ENCODE assay signal across 1 cellular context in the genomic region with DNA sequence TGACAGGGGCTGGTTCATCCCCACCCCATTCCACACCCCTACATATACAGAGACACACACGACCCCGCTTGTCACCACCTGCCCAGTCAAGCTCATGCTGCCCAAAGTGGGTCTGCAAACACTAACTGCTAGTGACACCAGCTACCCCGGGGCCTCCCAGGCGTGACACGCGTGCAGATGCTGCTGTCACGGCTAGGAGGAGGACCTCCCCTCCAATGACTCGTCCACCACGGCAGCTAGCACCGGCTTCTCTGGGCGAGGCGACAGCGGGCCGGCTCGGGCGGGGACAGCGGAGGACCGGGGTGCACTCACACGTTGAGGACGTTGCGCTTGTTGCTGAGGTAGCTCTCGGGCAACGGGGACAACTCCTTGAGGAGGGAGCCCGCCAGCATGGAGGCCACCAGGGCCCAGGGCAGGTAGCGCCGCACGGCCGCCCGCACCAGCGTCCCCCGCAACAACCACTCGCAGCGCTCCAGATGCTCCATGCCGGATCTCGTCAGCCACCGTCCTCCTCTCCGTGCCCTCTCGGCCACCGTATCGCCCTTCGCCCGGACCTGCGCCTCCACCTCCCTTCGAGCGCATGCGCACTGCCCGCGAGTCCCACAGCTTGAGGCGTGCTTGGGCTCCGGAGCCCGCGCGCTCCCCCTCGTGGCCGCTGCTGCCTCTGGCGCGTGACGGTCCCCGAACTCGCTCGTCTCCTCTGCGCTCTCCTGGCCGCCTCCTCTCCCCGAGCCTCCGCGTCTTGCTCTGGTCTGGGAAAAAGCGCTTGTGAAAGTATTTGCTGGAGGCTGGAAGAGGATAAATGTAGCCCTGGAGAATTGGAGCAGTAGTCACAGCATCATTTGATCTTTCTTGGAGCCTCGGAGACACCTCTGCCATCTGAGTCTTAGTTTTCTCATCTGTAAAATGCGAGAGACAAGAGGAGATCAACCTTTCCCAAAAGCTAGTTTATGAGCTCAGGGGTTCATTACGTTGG.
TF ChIP-seq lines count a peak whose summit lies in the region.

TSS of gene FITM2 (minus strand) at position 539 of the 976 bp plus-strand sequence. CDS start at position 485, 54 bp downstream.

TF ChIP-seq in K562, 482 proteins besides CTCF, POLR2A, EP300 and RAD21 (continued from another document and continues in another):
- TF ChIP-seq, protein P1, sequence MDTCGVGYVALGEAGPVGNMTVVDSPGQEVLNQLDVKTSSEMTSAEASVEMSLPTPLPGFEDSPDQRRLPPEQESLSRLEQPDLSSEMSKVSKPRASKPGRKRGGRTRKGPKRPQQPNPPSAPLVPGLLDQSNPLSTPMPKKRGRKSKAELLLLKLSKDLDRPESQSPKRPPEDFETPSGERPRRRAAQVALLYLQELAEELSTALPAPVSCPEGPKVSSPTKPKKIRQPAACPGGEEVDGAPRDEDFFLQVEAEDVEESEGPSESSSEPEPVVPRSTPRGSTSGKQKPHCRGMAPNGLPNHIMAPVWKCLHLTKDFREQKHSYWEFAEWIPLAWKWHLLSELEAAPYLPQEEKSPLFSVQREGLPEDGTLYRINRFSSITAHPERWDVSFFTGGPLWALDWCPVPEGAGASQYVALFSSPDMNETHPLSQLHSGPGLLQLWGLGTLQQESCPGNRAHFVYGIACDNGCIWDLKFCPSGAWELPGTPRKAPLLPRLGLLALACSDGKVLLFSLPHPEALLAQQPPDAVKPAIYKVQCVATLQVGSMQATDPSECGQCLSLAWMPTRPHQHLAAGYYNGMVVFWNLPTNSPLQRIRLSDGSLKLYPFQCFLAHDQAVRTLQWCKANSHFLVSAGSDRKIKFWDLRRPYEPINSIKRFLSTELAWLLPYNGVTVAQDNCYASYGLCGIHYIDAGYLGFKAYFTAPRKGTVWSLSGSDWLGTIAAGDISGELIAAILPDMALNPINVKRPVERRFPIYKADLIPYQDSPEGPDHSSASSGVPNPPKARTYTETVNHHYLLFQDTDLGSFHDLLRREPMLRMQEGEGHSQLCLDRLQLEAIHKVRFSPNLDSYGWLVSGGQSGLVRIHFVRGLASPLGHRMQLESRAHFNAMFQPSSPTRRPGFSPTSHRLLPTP (IDR thresholded peaks at IDR 0.05; ENCODE audit: borderline replicate concordance, extremely low read depth, insufficient read length), result no peak
- no peak for TF ChIP-seq RBM34 (IDR thresholded peaks at IDR 0.05; ENCODE audit: borderline replicate concordance, insufficient read depth, low read length)
- TF ChIP-seq KLF10 (CRISPR knock-in tag; IDR thresholded peaks at IDR 0.05), result no peak
- no peak; a peak in 1 of 4 replicates for TF ChIP-seq RCOR1 (IDR thresholded peaks at IDR 0.05; ENCODE audit: borderline replicate concordance in 1 of 2, low read depth in 2 of 2, low read length in 2 of 2)
- no peak for TF ChIP-seq DNMT1 (IDR thresholded peaks at IDR 0.05)
- TF ChIP-seq GABPA (tag; conservative IDR thresholded peaks at IDR 0.05; ENCODE audit: low read depth), result no peak
- no peak for TF ChIP-seq NCOA6 (IDR thresholded peaks at IDR 0.05)
- no peak for TF ChIP-seq U2AF1 (optimal IDR thresholded peaks at IDR 0.05; ENCODE audit: low read depth, low read length)
- no peak for TF ChIP-seq BMI1 (IDR thresholded peaks at IDR 0.05; ENCODE audit: low read length)
- TF ChIP-seq, protein P2, sequence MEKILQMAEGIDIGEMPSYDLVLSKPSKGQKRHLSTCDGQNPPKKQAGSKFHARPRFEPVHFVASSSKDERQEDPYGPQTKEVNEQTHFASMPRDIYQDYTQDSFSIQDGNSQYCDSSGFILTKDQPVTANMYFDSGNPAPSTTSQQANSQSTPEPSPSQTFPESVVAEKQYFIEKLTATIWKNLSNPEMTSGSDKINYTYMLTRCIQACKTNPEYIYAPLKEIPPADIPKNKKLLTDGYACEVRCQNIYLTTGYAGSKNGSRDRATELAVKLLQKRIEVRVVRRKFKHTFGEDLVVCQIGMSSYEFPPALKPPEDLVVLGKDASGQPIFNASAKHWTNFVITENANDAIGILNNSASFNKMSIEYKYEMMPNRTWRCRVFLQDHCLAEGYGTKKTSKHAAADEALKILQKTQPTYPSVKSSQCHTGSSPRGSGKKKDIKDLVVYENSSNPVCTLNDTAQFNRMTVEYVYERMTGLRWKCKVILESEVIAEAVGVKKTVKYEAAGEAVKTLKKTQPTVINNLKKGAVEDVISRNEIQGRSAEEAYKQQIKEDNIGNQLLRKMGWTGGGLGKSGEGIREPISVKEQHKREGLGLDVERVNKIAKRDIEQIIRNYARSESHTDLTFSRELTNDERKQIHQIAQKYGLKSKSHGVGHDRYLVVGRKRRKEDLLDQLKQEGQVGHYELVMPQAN (IDR thresholded peaks at IDR 0.05; ENCODE audit: borderline replicate concordance), result peak; percentile 60; the same call in 1 of the 2 replicates
- TF ChIP-seq PML (IDR thresholded peaks at IDR 0.05; ENCODE audit: low read length), result no peak
- TF ChIP-seq CCAR2 (IDR thresholded peaks at IDR 0.05; ENCODE audit: low read depth, low read length), result no peak
- peak; percentile 98 for TF ChIP-seq NRF1 (conservative IDR thresholded peaks at IDR 0.05 in 1 of 2, IDR thresholded peaks at IDR 0.05 in 1 of 2)
- no peak for TF ChIP-seq ZNF282 (CRISPR knock-in tag; IDR thresholded peaks at IDR 0.05)
- no peak for TF ChIP-seq RFX7 (CRISPR knock-in tag; IDR thresholded peaks at IDR 0.05)
- no peak for TF ChIP-seq ZBTB11 (CRISPR knock-in tag; IDR thresholded peaks at IDR 0.05)
- TF ChIP-seq ZBTB7A (IDR thresholded peaks at IDR 0.05; ENCODE audit: borderline replicate concordance, control insufficient read depth, low read depth, low read length), result peak; percentile 29; the same call in 1 of the 2 replicates
- peak; percentile 47 for TF ChIP-seq SUPT5H (IDR thresholded peaks at IDR 0.05)
- no peak for TF ChIP-seq GTF2F1 (IDR thresholded peaks at IDR 0.05; ENCODE audit: low read depth, low read length)
- no peak for TF ChIP-seq TFE3 (CRISPR knock-in tag; IDR thresholded peaks at IDR 0.05)
- TF ChIP-seq PATZ1 (CRISPR knock-in tag; IDR thresholded peaks at IDR 0.05; ENCODE audit: borderline replicate concordance), result no peak
- TF ChIP-seq MCM5 (IDR thresholded peaks at IDR 0.05; ENCODE audit: low read depth), result no peak
- TF ChIP-seq NFYB (IDR thresholded peaks at IDR 0.05; ENCODE audit: extremely low read depth, insufficient read length), result no peak
- no peak for TF ChIP-seq ZBTB8A (IDR thresholded peaks at IDR 0.05; ENCODE audit: partially characterized antibody)
- TF ChIP-seq TAF9B (IDR thresholded peaks at IDR 0.05; ENCODE audit: partially characterized antibody), result no peak
- TF ChIP-seq ZNF431 (CRISPR knock-in tag; IDR thresholded peaks at IDR 0.05), result no peak
- TF ChIP-seq POLR2B (IDR thresholded peaks at IDR 0.05; ENCODE audit: low read depth, partially characterized antibody), result peak; percentile 59
- TF ChIP-seq MBD2 (IDR thresholded peaks at IDR 0.05; ENCODE audit: borderline replicate concordance, low read depth), result 0 out of 2 replicates have a peak, but pooled peaks have one; percentile 14
- no peak for TF ChIP-seq SMARCB1 (IDR thresholded peaks at IDR 0.05; ENCODE audit: insufficient read length, low read depth)
- TF ChIP-seq, protein P3, sequence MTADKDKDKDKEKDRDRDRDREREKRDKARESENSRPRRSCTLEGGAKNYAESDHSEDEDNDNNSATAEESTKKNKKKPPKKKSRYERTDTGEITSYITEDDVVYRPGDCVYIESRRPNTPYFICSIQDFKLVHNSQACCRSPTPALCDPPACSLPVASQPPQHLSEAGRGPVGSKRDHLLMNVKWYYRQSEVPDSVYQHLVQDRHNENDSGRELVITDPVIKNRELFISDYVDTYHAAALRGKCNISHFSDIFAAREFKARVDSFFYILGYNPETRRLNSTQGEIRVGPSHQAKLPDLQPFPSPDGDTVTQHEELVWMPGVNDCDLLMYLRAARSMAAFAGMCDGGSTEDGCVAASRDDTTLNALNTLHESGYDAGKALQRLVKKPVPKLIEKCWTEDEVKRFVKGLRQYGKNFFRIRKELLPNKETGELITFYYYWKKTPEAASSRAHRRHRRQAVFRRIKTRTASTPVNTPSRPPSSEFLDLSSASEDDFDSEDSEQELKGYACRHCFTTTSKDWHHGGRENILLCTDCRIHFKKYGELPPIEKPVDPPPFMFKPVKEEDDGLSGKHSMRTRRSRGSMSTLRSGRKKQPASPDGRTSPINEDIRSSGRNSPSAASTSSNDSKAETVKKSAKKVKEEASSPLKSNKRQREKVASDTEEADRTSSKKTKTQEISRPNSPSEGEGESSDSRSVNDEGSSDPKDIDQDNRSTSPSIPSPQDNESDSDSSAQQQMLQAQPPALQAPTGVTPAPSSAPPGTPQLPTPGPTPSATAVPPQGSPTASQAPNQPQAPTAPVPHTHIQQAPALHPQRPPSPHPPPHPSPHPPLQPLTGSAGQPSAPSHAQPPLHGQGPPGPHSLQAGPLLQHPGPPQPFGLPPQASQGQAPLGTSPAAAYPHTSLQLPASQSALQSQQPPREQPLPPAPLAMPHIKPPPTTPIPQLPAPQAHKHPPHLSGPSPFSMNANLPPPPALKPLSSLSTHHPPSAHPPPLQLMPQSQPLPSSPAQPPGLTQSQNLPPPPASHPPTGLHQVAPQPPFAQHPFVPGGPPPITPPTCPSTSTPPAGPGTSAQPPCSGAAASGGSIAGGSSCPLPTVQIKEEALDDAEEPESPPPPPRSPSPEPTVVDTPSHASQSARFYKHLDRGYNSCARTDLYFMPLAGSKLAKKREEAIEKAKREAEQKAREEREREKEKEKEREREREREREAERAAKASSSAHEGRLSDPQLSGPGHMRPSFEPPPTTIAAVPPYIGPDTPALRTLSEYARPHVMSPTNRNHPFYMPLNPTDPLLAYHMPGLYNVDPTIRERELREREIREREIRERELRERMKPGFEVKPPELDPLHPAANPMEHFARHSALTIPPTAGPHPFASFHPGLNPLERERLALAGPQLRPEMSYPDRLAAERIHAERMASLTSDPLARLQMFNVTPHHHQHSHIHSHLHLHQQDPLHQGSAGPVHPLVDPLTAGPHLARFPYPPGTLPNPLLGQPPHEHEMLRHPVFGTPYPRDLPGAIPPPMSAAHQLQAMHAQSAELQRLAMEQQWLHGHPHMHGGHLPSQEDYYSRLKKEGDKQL (CRISPR knock-in tag; IDR thresholded peaks at IDR 0.05; ENCODE audit: borderline replicate concordance), result no peak
- TF ChIP-seq SMARCA4 (IDR thresholded peaks at IDR 0.05), result no peak
- TF ChIP-seq SOX6 (IDR thresholded peaks at IDR 0.05), result no peak; the same call in 1 of the 2 replicates
